ENCODE assay signal across 1 cellular context in the genomic region with DNA sequence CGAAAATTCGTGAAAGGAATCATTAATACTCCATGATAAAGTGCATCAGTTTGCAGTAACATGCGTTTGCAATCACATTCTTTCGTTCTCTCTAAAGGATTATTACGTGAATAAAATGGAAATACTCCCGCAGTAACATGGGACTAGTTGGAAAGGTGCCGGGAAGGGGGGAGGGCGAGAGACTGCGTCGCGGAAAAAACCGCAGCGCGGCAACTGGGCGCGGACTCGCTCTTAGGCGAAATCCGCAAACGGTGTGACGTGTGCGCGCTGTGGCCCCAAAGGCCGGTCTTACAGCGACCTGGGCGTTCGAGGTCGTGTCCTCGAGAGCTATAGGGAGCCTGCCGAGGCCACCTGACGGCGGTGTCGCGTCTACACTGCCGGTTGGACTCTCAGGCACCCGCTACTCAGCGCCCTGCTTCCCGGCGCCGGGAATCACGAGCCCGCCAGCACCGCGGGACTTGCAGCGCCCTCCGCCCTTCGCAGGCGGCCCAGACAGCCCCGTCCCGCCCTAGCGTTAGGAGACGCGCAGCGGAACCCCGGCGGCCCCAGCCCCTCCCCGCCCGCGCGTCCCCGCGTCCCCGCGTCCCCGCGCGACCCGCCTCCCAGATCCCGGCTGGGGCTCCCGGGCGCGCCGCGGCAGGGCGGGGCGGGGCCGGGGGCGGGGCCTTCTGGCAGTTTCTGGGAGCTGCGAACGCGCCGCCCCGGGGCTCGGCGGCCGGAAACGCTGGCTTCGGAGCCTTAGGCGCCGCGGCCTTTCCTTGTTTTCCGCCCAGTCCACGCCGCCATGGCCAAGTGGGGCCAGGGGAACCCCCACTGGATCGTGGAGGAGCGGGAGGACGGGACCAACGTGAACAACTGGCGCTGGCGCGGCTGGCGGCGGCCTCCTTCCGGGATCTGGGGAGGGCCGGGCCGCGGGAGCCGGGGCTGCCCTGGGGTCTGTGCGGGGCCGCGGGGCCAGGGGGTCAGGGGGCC.
TF ChIP-seq lines count a peak whose summit lies in the region.

No MANE protein-coding gene starts in this region.

TF ChIP-seq in HepG2, 621 proteins besides CTCF, POLR2A, EP300 and RAD21 (continued from another document and continues in another):
- TF ChIP-seq, protein P1, sequence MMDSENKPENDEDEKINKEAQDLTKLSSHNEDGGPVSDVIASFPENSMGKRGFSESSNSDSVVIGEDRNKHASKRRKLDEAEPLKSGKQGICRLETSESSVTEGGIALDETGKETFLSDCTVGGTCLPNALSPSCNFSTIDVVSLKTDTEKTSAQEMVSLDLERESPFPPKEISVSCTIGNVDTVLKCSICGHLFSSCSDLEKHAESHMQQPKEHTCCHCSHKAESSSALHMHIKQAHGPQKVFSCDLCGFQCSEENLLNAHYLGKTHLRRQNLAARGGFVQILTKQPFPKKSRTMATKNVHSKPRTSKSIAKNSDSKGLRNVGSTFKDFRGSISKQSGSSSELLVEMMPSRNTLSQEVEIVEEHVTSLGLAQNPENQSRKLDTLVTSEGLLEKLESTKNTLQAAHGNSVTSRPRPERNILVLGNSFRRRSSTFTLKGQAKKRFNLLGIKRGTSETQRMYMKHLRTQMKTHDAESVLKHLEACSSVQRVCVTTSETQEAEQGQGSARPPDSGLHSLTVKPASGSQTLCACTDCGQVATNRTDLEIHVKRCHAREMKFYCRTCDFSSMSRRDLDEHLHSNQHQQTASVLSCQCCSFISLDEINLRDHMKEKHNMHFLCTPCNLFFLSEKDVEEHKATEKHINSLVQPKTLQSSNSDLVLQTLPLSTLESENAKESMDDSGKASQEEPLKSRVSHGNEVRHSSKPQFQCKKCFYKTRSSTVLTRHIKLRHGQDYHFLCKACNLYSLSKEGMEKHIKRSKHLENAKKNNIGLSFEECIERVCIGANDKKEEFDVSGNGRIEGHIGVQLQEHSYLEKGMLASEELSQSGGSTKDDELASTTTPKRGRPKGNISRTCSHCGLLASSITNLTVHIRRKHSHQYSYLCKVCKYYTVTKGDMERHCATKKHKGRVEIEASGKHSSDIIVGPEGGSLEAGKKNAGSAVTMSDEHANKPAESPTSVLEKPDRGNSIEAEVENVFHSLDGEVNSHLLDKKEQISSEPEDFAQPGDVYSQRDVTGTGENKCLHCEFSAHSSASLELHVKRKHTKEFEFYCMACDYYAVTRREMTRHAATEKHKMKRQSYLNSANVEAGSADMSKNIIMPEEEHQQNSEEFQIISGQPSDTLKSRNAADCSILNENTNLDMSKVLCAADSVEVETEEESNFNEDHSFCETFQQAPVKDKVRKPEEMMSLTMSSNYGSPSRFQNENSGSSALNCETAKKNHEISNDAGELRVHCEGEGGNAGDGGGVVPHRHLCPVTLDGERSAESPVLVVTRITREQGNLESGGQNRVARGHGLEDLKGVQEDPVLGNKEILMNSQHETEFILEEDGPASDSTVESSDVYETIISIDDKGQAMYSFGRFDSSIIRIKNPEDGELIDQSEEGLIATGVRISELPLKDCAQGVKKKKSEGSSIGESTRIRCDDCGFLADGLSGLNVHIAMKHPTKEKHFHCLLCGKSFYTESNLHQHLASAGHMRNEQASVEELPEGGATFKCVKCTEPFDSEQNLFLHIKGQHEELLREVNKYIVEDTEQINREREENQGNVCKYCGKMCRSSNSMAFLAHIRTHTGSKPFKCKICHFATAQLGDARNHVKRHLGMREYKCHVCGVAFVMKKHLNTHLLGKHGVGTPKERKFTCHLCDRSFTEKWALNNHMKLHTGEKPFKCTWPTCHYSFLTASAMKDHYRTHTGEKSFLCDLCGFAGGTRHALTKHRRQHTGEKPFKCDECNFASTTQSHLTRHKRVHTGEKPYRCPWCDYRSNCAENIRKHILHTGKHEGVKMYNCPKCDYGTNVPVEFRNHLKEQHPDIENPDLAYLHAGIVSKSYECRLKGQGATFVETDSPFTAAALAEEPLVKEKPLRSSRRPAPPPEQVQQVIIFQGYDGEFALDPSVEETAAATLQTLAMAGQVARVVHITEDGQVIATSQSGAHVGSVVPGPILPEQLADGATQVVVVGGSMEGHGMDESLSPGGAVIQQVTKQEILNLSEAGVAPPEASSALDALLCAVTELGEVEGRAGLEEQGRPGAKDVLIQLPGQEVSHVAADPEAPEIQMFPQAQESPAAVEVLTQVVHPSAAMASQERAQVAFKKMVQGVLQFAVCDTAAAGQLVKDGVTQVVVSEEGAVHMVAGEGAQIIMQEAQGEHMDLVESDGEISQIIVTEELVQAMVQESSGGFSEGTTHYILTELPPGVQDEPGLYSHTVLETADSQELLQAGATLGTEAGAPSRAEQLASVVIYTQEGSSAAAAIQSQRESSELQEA (CRISPR knock-in tag; IDR thresholded peaks at IDR 0.05; ENCODE audit: not compliant biosample characterization) = peak; percentile 88
- peak; percentile 63 for TF ChIP-seq RFX5 (IDR thresholded peaks at IDR 0.05; ENCODE audit: low read depth, low read length)
- TF ChIP-seq, protein P2, sequence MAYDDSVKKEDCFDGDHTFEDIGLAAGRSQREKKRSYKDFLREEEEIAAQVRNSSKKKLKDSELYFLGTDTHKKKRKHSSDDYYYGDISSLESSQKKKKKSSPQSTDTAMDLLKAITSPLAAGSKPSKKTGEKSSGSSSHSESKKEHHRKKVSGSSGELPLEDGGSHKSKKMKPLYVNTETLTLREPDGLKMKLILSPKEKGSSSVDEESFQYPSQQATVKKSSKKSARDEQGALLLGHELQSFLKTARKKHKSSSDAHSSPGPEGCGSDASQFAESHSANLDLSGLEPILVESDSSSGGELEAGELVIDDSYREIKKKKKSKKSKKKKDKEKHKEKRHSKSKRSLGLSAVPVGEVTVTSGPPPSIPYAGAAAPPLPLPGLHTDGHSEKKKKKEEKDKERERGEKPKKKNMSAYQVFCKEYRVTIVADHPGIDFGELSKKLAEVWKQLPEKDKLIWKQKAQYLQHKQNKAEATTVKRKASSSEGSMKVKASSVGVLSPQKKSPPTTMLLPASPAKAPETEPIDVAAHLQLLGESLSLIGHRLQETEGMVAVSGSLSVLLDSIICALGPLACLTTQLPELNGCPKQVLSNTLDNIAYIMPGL (CRISPR knock-in tag; IDR thresholded peaks at IDR 0.05; ENCODE audit: borderline replicate concordance in 1 of 2, low read depth in 1 of 2) = peak; percentile 80 to 93
- TF ChIP-seq ZFP90 (CRISPR knock-in tag; IDR thresholded peaks at IDR 0.05; ENCODE audit: borderline replicate concordance) = no peak
- TF ChIP-seq ZNF674 (CRISPR knock-in tag; IDR thresholded peaks at IDR 0.05; ENCODE audit: low read depth) = no peak
- 0 out of 2 replicates have a peak, but pooled peaks have one; percentile 18 for TF ChIP-seq RBAK (CRISPR knock-in tag; IDR thresholded peaks at IDR 0.05)
- peak; percentile 99 for TF ChIP-seq KDM5B (CRISPR knock-in tag; IDR thresholded peaks at IDR 0.05; ENCODE audit: borderline replicate concordance)
- peak; percentile 95 for TF ChIP-seq CBX5 (CRISPR knock-in tag; IDR thresholded peaks at IDR 0.05; ENCODE audit: borderline replicate concordance)
- no peak for TF ChIP-seq TCF7L2 (IDR thresholded peaks at IDR 0.05; ENCODE audit: low read depth, low read length)
- TF ChIP-seq ARNT (IDR thresholded peaks at IDR 0.05) = no peak
- TF ChIP-seq BHLHE40 (IDR thresholded peaks at IDR 0.05; ENCODE audit: low read length) = peak; percentile 41; the same call in 1 of the 2 replicates
- peak; percentile 71 for TF ChIP-seq THAP11 (CRISPR knock-in tag; IDR thresholded peaks at IDR 0.05)
- TF ChIP-seq RBM39 (IDR thresholded peaks at IDR 0.05; ENCODE audit: low read depth, low read length, poor library complexity, severe bottlenecking) = peak; percentile 58
- TF ChIP-seq SALL1 (CRISPR knock-in tag; IDR thresholded peaks at IDR 0.05) = peak; percentile 88
- TF ChIP-seq, protein P3, sequence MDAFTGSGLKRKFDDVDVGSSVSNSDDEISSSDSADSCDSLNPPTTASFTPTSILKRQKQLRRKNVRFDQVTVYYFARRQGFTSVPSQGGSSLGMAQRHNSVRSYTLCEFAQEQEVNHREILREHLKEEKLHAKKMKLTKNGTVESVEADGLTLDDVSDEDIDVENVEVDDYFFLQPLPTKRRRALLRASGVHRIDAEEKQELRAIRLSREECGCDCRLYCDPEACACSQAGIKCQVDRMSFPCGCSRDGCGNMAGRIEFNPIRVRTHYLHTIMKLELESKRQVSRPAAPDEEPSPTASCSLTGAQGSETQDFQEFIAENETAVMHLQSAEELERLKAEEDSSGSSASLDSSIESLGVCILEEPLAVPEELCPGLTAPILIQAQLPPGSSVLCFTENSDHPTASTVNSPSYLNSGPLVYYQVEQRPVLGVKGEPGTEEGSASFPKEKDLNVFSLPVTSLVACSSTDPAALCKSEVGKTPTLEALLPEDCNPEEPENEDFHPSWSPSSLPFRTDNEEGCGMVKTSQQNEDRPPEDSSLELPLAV (CRISPR knock-in tag; conservative IDR thresholded peaks at IDR 0.05; ENCODE audit: low read depth) = peak; percentile 83; the same call in 1 of the 2 replicates
- TF ChIP-seq ASH2L (IDR thresholded peaks at IDR 0.05; ENCODE audit: insufficient read length, low read depth, low read length) = peak; percentile 73
- TF ChIP-seq NFYC (CRISPR knock-in tag; IDR thresholded peaks at IDR 0.05) = peak; percentile 36
- TF ChIP-seq, protein P4, sequence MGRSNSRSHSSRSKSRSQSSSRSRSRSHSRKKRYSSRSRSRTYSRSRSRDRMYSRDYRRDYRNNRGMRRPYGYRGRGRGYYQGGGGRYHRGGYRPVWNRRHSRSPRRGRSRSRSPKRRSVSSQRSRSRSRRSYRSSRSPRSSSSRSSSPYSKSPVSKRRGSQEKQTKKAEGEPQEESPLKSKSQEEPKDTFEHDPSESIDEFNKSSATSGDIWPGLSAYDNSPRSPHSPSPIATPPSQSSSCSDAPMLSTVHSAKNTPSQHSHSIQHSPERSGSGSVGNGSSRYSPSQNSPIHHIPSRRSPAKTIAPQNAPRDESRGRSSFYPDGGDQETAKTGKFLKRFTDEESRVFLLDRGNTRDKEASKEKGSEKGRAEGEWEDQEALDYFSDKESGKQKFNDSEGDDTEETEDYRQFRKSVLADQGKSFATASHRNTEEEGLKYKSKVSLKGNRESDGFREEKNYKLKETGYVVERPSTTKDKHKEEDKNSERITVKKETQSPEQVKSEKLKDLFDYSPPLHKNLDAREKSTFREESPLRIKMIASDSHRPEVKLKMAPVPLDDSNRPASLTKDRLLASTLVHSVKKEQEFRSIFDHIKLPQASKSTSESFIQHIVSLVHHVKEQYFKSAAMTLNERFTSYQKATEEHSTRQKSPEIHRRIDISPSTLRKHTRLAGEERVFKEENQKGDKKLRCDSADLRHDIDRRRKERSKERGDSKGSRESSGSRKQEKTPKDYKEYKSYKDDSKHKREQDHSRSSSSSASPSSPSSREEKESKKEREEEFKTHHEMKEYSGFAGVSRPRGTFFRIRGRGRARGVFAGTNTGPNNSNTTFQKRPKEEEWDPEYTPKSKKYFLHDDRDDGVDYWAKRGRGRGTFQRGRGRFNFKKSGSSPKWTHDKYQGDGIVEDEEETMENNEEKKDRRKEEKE (IDR thresholded peaks at IDR 0.05) = no peak
- TF ChIP-seq, protein P5, sequence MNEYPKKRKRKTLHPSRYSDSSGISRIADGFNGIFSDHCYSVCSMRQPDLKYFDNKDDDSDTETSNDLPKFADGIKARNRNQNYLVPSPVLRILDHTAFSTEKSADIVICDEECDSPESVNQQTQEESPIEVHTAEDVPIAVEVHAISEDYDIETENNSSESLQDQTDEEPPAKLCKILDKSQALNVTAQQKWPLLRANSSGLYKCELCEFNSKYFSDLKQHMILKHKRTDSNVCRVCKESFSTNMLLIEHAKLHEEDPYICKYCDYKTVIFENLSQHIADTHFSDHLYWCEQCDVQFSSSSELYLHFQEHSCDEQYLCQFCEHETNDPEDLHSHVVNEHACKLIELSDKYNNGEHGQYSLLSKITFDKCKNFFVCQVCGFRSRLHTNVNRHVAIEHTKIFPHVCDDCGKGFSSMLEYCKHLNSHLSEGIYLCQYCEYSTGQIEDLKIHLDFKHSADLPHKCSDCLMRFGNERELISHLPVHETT (CRISPR knock-in tag; conservative IDR thresholded peaks at IDR 0.05) = peak; percentile 84; the same call in 1 of the 2 replicates
- TF ChIP-seq ZNF335 (CRISPR knock-in tag; IDR thresholded peaks at IDR 0.05) = peak; percentile 88
- TF ChIP-seq SP140L (CRISPR knock-in tag; IDR thresholded peaks at IDR 0.05; ENCODE audit: borderline replicate concordance) = peak; percentile 87
- peak; percentile 62 for TF ChIP-seq ZSCAN31 (CRISPR knock-in tag; IDR thresholded peaks at IDR 0.05; ENCODE audit: low read depth)
- TF ChIP-seq HMG20A (CRISPR knock-in tag; IDR thresholded peaks at IDR 0.05; ENCODE audit: borderline replicate concordance) = no peak
- TF ChIP-seq GTF3A (CRISPR knock-in tag; conservative IDR thresholded peaks at IDR 0.05) = 0 out of 2 replicates have a peak, but pooled peaks have one; percentile 47
- 0 out of 2 replicates have a peak, but pooled peaks have one; percentile 64 for TF ChIP-seq FOXM1 (CRISPR knock-in tag; IDR thresholded peaks at IDR 0.05)
- TF ChIP-seq, protein P6, sequence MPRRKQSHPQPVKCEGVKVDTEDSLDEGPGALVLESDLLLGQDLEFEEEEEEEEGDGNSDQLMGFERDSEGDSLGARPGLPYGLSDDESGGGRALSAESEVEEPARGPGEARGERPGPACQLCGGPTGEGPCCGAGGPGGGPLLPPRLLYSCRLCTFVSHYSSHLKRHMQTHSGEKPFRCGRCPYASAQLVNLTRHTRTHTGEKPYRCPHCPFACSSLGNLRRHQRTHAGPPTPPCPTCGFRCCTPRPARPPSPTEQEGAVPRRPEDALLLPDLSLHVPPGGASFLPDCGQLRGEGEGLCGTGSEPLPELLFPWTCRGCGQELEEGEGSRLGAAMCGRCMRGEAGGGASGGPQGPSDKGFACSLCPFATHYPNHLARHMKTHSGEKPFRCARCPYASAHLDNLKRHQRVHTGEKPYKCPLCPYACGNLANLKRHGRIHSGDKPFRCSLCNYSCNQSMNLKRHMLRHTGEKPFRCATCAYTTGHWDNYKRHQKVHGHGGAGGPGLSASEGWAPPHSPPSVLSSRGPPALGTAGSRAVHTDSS (CRISPR knock-in tag; conservative IDR thresholded peaks at IDR 0.05) = no peak
- peak; percentile 48; the same call in 1 of the 2 replicates for TF ChIP-seq ZKSCAN5 (CRISPR knock-in tag; IDR thresholded peaks at IDR 0.05)
- TF ChIP-seq, protein P7, sequence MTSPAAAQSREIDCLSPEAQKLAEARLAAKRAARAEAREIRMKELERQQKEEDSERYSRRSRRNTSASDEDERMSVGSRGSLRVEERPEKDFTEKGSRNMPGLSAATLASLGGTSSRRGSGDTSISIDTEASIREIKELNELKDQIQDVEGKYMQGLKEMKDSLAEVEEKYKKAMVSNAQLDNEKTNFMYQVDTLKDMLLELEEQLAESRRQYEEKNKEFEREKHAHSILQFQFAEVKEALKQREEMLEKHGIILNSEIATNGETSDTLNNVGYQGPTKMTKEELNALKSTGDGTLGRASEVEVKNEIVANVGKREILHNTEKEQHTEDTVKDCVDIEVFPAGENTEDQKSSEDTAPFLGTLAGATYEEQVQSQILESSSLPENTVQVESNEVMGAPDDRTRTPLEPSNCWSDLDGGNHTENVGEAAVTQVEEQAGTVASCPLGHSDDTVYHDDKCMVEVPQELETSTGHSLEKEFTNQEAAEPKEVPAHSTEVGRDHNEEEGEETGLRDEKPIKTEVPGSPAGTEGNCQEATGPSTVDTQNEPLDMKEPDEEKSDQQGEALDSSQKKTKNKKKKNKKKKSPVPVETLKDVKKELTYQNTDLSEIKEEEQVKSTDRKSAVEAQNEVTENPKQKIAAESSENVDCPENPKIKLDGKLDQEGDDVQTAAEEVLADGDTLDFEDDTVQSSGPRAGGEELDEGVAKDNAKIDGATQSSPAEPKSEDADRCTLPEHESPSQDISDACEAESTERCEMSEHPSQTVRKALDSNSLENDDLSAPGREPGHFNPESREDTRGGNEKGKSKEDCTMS (CRISPR knock-in tag; conservative IDR thresholded peaks at IDR 0.05) = no peak
- peak; percentile 84 for TF ChIP-seq MIER3 (CRISPR knock-in tag; IDR thresholded peaks at IDR 0.05; ENCODE audit: borderline replicate concordance)
- no peak for TF ChIP-seq TBP (CRISPR knock-in tag; IDR thresholded peaks at IDR 0.05)
- no peak; the same call in 1 of the 2 replicates for TF ChIP-seq JDP2 (CRISPR knock-in tag; IDR thresholded peaks at IDR 0.05; ENCODE audit: borderline replicate concordance)
- no peak for TF ChIP-seq PHB2 (IDR thresholded peaks at IDR 0.05; ENCODE audit: partially characterized antibody)
- TF ChIP-seq TOPORS (CRISPR knock-in tag; IDR thresholded peaks at IDR 0.05) = peak; percentile 85
- TF ChIP-seq PTBP1 (IDR thresholded peaks at IDR 0.05; ENCODE audit: low read depth, low read length, poor library complexity, severe bottlenecking) = no peak
